In the genomic region with DNA sequence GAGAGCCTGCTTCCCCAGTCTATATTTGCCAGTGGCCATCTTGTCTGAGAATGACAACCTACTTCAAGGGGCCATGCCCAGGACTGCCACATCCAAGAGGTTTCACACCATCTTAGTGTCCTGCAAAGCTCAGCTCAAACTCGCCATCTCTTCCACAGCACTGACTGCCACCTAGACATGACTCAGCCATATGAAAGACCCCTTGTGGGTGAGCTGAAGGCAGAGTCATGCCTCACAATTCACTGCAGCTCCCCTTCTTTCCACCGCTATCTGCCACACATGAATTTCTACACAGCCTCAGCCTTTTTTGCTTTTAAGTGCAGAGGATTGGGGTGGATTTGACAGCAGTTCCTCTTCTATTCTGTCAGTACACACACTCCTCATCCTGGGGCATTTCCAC, we compare ENCODE assay signal across 37 cellular contexts.
"Had no signal": no experiment of that assay in that cellular context is flagged by ENCODE, and none has a peak within 500 bp of the region (broad histone marks: within the 10 kb centered on the region; RNA-seq: fewer than 3 reads in every experiment).

No MANE protein-coding gene starts in this region.

- H3K27me3 Mint-ChIP-seq: activated naive CD8-positive, alpha-beta T cell treated with anti-CD3 and anti-CD28 coated beads, Interleukin-2, amount 50 U/mL, for 24 hours had no signal

- H3K27ac ChIP-seq: adrenal gland, body of pancreas, cardiac muscle cell, coronary artery, esophagus muscularis mucosa, foreskin keratinocyte, gastrocnemius medialis, heart left ventricle had no signal

- H3K36me3 Mint-ChIP-seq: activated CD4-positive, alpha-beta memory T cell treated with anti-CD3 and anti-CD28 coated beads for 36 hours; activated CD8-positive, alpha-beta memory T cell treated with anti-CD3 and anti-CD28 coated beads, Interleukin-2, amount 10 ng/mL, durations not matched to agents 7 days and 5 days; activated naive CD4-positive, alpha-beta T cell treated with anti-CD3 and anti-CD28 coated beads, Interleukin-2, amount 50 U/mL, for 24 hours; activated naive CD8-positive, alpha-beta T cell treated with anti-CD3 and anti-CD28 coated beads for 36 hours had no signal

- DNase-seq: activated CD4-positive, alpha-beta memory T cell treated with anti-CD3 and anti-CD28 coated beads for 36 hours; activated CD4-positive, alpha-beta T cell treated with anti-CD3 and anti-CD28 coated beads for 36 hours; activated CD4-positive, alpha-beta T cell treated with anti-CD3 and anti-CD28 coated beads, Interleukin-2, amount 10 ng/mL, durations not matched to agents 24 days and 14 days; activated CD4-positive, CD25-positive, alpha-beta regulatory T cell; activated CD4-positive, CD25-positive, alpha-beta regulatory T cell treated with anti-CD3 and anti-CD28 coated beads, Interleukin-2, amount 50 U/mL, for 72 hours; activated CD8-positive, alpha-beta memory T cell treated with anti-CD3 and anti-CD28 coated beads, Interleukin-2, amount 10 ng/mL, durations not matched to agents 7 days and 5 days; activated CD8-positive, alpha-beta memory T cell treated with anti-CD3 and anti-CD28 coated beads, Interleukin-2, amount 50 U/mL, for 4 hours; activated CD8-positive, alpha-beta T cell treated with anti-CD3 and anti-CD28 coated beads, Interleukin-2, amount 10 ng/mL, durations not matched to agents 7 days and 5 days; activated effector memory CD4-positive, alpha-beta T cell treated with anti-CD3 and anti-CD28 coated beads, Interleukin-2, amount 50 U/mL, for 16 hours; activated naive CD4-positive, alpha-beta T cell treated with anti-CD3 and anti-CD28 coated beads for 36 hours; activated naive CD8-positive, alpha-beta T cell treated with anti-CD3 and anti-CD28 coated beads for 36 hours; activated naive CD8-positive, alpha-beta T cell treated with anti-CD3 and anti-CD28 coated beads, Interleukin-2, amount 50 U/mL, for 24 hours; activated T-cell treated with anti-CD3 and anti-CD28 coated beads, Interleukin-2, amount 50 U/mL, for 1 hour; activated T-cell treated with anti-CD3 and anti-CD28 coated beads, Interleukin-2, amount 50 U/mL, for 48 hours; adrenal gland; amygdala; aorta; body of pancreas; dermis blood vessel endothelial cell; effector CD4-positive, alpha-beta T cell; effector memory CD8-positive, alpha-beta T cell; erythroblast; foreskin keratinocyte; gastrocnemius medialis; glutamatergic neuron; heart left ventricle; T-helper 1 cell; T-helper 17 cell; T1000 had no signal

- H3K4me1 ChIP-seq: body of pancreas, foreskin keratinocyte had no signal

- H3K27ac Mint-ChIP-seq: activated CD4-positive, alpha-beta memory T cell treated with anti-CD3 and anti-CD28 coated beads for 36 hours; activated CD4-positive, alpha-beta T cell treated with anti-CD3 and anti-CD28 coated beads for 36 hours; activated CD4-positive, alpha-beta T cell treated with anti-CD3 and anti-CD28 coated beads, Interleukin-2, amount 10 ng/mL, durations not matched to agents 24 days and 14 days; activated CD8-positive, alpha-beta memory T cell treated with anti-CD3 and anti-CD28 coated beads, Interleukin-2, amount 10 ng/mL, durations not matched to agents 7 days and 5 days; activated CD8-positive, alpha-beta T cell treated with anti-CD3 and anti-CD28 coated beads, Interleukin-2, amount 10 ng/mL, durations not matched to agents 7 days and 5 days; activated naive CD4-positive, alpha-beta T cell treated with anti-CD3 and anti-CD28 coated beads for 36 hours; activated naive CD4-positive, alpha-beta T cell treated with anti-CD3 and anti-CD28 coated beads, Interleukin-2, amount 50 U/mL, for 24 hours; activated naive CD8-positive, alpha-beta T cell treated with anti-CD3 and anti-CD28 coated beads for 36 hours; activated naive CD8-positive, alpha-beta T cell treated with anti-CD3 and anti-CD28 coated beads, Interleukin-2, amount 50 U/mL, for 24 hours; activated T-helper 1 cell treated with anti-CD3 and anti-CD28 coated beads, Interleukin-12 subunit alpha, Interleukin-12 subunit beta, Interleukin-2, Interleukin-4 antibody, amounts not matched to agents 30 ng/mL and 10 ng/mL and 1 ng/mL, durations not matched to agents 14 hours and 24 hours and 36 hours; activated T-helper 2 cell treated with anti-CD3 and anti-CD28 coated beads, Interferon-gamma antibody, Interleukin-2, Interleukin-4, amounts not matched to agents 10 μg/mL and 5 μg/mL and 100 μg/mL, durations not matched to agents 14 hours and 24 hours and 36 hours; effector memory CD8-positive, alpha-beta T cell; T-helper 17 cell; T-helper 2 cell treated with Interferon-gamma antibody and Interleukin-4, amounts not matched to agents 5 μg/mL and 100 μg/mL, for 36 hours had no signal

- H3K9me3 Mint-ChIP-seq: activated CD4-positive, alpha-beta memory T cell treated with anti-CD3 and anti-CD28 coated beads for 36 hours; activated CD4-positive, alpha-beta T cell treated with anti-CD3 and anti-CD28 coated beads, Interleukin-2, amount 10 ng/mL, durations not matched to agents 24 days and 14 days; activated naive CD4-positive, alpha-beta T cell treated with anti-CD3 and anti-CD28 coated beads for 36 hours; activated naive CD4-positive, alpha-beta T cell treated with anti-CD3 and anti-CD28 coated beads, Interleukin-2, amount 50 U/mL, for 24 hours; activated naive CD8-positive, alpha-beta T cell treated with anti-CD3 and anti-CD28 coated beads for 36 hours; activated naive CD8-positive, alpha-beta T cell treated with anti-CD3 and anti-CD28 coated beads, Interleukin-2, amount 50 U/mL, for 24 hours; activated T-helper 1 cell treated with anti-CD3 and anti-CD28 coated beads, Interleukin-12 subunit alpha, Interleukin-12 subunit beta, Interleukin-2, Interleukin-4 antibody, amounts not matched to agents 30 ng/mL and 10 ng/mL and 1 ng/mL, durations not matched to agents 14 hours and 24 hours and 36 hours; activated T-helper 2 cell treated with anti-CD3 and anti-CD28 coated beads, Interferon-gamma antibody, Interleukin-2, Interleukin-4, amounts not matched to agents 10 μg/mL and 5 μg/mL and 100 μg/mL, durations not matched to agents 14 hours and 24 hours and 36 hours; central memory CD8-positive, alpha-beta T cell; effector memory CD8-positive, alpha-beta T cell; T-helper 2 cell treated with Interferon-gamma antibody and Interleukin-4, amounts not matched to agents 5 μg/mL and 100 μg/mL, for 36 hours had no signal

- H3K4me3 ChIP-seq: adrenal gland, body of pancreas, cardiac muscle cell, coronary artery, esophagus muscularis mucosa, gastrocnemius medialis, heart left ventricle had no signal

- H3K9me3 ChIP-seq: adrenal gland, body of pancreas, esophagus muscularis mucosa, gastrocnemius medialis, heart left ventricle had no signal

- H3K27me3 ChIP-seq: adrenal gland, body of pancreas, esophagus muscularis mucosa, foreskin keratinocyte, gastrocnemius medialis, heart left ventricle had no signal

- H3K4me1 Mint-ChIP-seq: activated CD4-positive, alpha-beta T cell treated with anti-CD3 and anti-CD28 coated beads for 36 hours; activated CD4-positive, alpha-beta T cell treated with anti-CD3 and anti-CD28 coated beads, Interleukin-2, amount 10 ng/mL, durations not matched to agents 24 days and 14 days; activated CD8-positive, alpha-beta memory T cell treated with anti-CD3 and anti-CD28 coated beads, Interleukin-2, amount 10 ng/mL, durations not matched to agents 7 days and 5 days; activated naive CD4-positive, alpha-beta T cell treated with anti-CD3 and anti-CD28 coated beads, Interleukin-2, amount 50 U/mL, for 24 hours; activated naive CD8-positive, alpha-beta T cell treated with anti-CD3 and anti-CD28 coated beads for 36 hours; activated naive CD8-positive, alpha-beta T cell treated with anti-CD3 and anti-CD28 coated beads, Interleukin-2, amount 50 U/mL, for 24 hours; central memory CD8-positive, alpha-beta T cell had no signal

- H3K4me3 Mint-ChIP-seq: activated CD4-positive, alpha-beta memory T cell treated with anti-CD3 and anti-CD28 coated beads for 36 hours; activated CD4-positive, alpha-beta T cell treated with anti-CD3 and anti-CD28 coated beads for 36 hours; activated CD4-positive, alpha-beta T cell treated with anti-CD3 and anti-CD28 coated beads, Interleukin-2, amount 10 ng/mL, durations not matched to agents 24 days and 14 days; activated CD8-positive, alpha-beta memory T cell treated with anti-CD3 and anti-CD28 coated beads, Interleukin-2, amount 10 ng/mL, durations not matched to agents 7 days and 5 days; activated CD8-positive, alpha-beta T cell treated with anti-CD3 and anti-CD28 coated beads, Interleukin-2, amount 10 ng/mL, durations not matched to agents 7 days and 5 days; activated naive CD4-positive, alpha-beta T cell treated with anti-CD3 and anti-CD28 coated beads for 36 hours; activated naive CD4-positive, alpha-beta T cell treated with anti-CD3 and anti-CD28 coated beads, Interleukin-2, amount 50 U/mL, for 24 hours; activated naive CD8-positive, alpha-beta T cell treated with anti-CD3 and anti-CD28 coated beads for 36 hours; activated naive CD8-positive, alpha-beta T cell treated with anti-CD3 and anti-CD28 coated beads, Interleukin-2, amount 50 U/mL, for 24 hours; activated T-helper 1 cell treated with anti-CD3 and anti-CD28 coated beads, Interleukin-12 subunit alpha, Interleukin-12 subunit beta, Interleukin-2, Interleukin-4 antibody, amounts not matched to agents 30 ng/mL and 10 ng/mL and 1 ng/mL, durations not matched to agents 14 hours and 24 hours and 36 hours; central memory CD8-positive, alpha-beta T cell; effector memory CD8-positive, alpha-beta T cell; T-helper 17 cell; T-helper 2 cell treated with Interferon-gamma antibody and Interleukin-4, amounts not matched to agents 5 μg/mL and 100 μg/mL, for 36 hours had no signal

- H3K36me3 ChIP-seq: adrenal gland, cardiac muscle cell, esophagus muscularis mucosa, gastrocnemius medialis, heart left ventricle had no signal
